8 cellular contexts compared by ENCODE assay signal in the genomic region with DNA sequence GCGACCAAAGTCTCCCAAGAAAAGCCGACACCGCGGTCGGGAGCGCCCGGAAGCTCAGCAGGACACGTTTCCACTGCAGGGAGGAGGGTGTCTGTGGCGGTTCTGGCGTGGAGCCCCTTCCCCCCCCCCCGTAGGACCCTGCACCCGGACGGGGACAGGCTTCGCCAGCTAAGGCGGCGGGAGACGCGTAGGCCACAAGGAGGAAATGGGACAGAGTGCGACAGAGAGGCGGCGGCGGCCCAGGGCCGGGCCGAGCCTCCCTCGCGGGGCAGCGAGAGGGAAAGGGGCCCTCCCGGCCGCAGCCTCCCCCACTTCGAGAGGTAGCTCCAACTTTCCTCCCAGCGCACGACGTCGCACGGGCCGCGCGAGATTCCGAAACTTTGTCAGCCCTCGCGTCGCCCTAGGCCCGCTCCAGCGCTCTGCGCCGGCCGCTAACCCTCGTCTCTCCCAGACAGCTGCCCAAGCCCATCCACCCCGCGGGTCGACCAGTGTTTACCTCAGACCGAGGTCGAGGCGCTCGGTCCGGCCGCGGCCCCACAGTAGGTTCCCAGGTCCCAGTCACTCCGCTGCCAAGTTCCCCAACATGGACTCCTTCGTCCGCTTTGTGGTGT. TPM values are rescaled to one million over a fixed set of nuclear protein-coding genes. Genes with fewer than 3 reads are reported as not detected.
DNase-seq lines count a peak whose midpoint lies in the region; ATAC-seq and TF ChIP-seq lines count a peak whose summit lies in the region.

No MANE protein-coding gene starts in this region.

- peak overlapping the region; percentile 100 for H3K9ac ChIP-seq in rectal smooth muscle tissue (ENCODE audit: low read length)

- H3K27me3 ChIP-seq in CD4-positive, alpha-beta T cell (ENCODE audit: control insufficient read depth, insufficient read depth, low read length) = no peaks in the 10 kb centered on the region
- H3K27me3 ChIP-seq in SJSA1 (replicated peaks) (no peaks in the 10 kb centered on the region), left ventricle myocardium inferior (ENCODE audit: low read depth) (no peaks in the 10 kb centered on the region), rectal smooth muscle tissue (ENCODE audit: control insufficient read depth, insufficient read depth, low read length) (no peaks in the 10 kb centered on the region)

- H3K27me3 Mint-ChIP-seq in CD4-positive, alpha-beta T cell = peaks cover 4% of the 10 kb centered on the region

- intact Hi-C loops in CD4-positive, alpha-beta T cell (cut with DNase I, micrococcal nuclease) = loop anchor here (1.0 to 10.0 kb wide), 11 partner anchors 82 to 1717 kb away; a partner anchor contains a TSS
- intact Hi-C loops in left ventricle myocardium inferior (cut with micrococcal nuclease) = no loop called here

- peak overlapping the region; percentile 98 for H3K27ac ChIP-seq in CD4-positive, alpha-beta T cell (ENCODE audit: low read depth, low read length)
- H3K27ac ChIP-seq in SJSA1 (peak overlapping the region; percentile 92), left ventricle myocardium inferior (replicated peaks) (peak overlapping the region; percentile 99), rectal smooth muscle tissue (ENCODE audit: low read depth, low read length) (peak overlapping the region; percentile 100)

- TF ChIP-seq CTCF in CD4-positive, alpha-beta T cell (IDR thresholded peaks at IDR 0.05) = no peak
- TF ChIP-seq CTCF in left ventricle myocardium inferior (IDR thresholded peaks at IDR 0.05; ENCODE audit: borderline replicate concordance) = peak; percentile 11

- peak; percentile 10 for ATAC-seq in CD4-positive, alpha-beta T cell (ENCODE audit: poor library complexity)
- ATAC-seq in GM19397 (IDR thresholded peaks at IDR 0.05; ENCODE audit: unreplicated experiment) = peak; percentile 26
- peak; percentile 27 for ATAC-seq in HG03520 (IDR thresholded peaks at IDR 0.05; ENCODE audit: unreplicated experiment)

- DNase-seq in CD4-positive, alpha-beta T cell = peak; percentile 20 to 58 (median 38)
- peak; percentile 61 to 86 for DNase-seq in SJSA1 (ENCODE audit: low read depth in 1 of 2, low spot score in 2 of 2)
- peak; percentile 57 for DNase-seq in activated naive CD4-positive, alpha-beta T cell treated with anti-CD3 and anti-CD28 coated beads, Interleukin-2, amount 50 U/mL, for 16 hours
- DNase-seq in left ventricle myocardium inferior = peak; percentile 75
- DNase-seq in DMS114 treated with DMSO at 0.1 percent for 48 hours (lab: John Stamatoyannopoulos, UW; ENCODE audit: unreplicated experiment) = no peak

- H3K27ac Mint-ChIP-seq in CD4-positive, alpha-beta T cell = peak overlapping the region; percentile 98

- POLR2A ChIA-PET in CD4-positive, alpha-beta T cell (lab: Charles Lee) = interaction anchor here (0.6 to 5.4 kb wide), 20 partner anchors 10 to 1224 kb away, joined by 3 to 73 read pairs (median 4); a partner anchor contains a TSS

- H3K4me1 ChIP-seq in SJSA1 (replicated peaks) (peaks cover 22% of the 10 kb centered on the region), left ventricle myocardium inferior (peaks cover 77% of the 10 kb centered on the region), rectal smooth muscle tissue (ENCODE audit: control insufficient read depth, insufficient read depth, low read length) (peaks cover 18% of the 10 kb centered on the region)

- peaks cover 63% of the 10 kb centered on the region for H3K4me1 Mint-ChIP-seq in CD4-positive, alpha-beta T cell (ENCODE audit: low read depth)

- CTCF ChIA-PET in CD4-positive, alpha-beta T cell (lab: Charles Lee) = interaction anchor here (1.0 to 1.9 kb wide), 5 partner anchors 37 to 313 kb away, joined by 3 to 7 read pairs (median 5); a partner anchor contains a TSS

- H3K4me3 Mint-ChIP-seq in CD4-positive, alpha-beta T cell = peak overlapping the region; percentile 95

- no peaks in the 10 kb centered on the region for H3K9me3 Mint-ChIP-seq in CD4-positive, alpha-beta T cell

- no peaks in the 10 kb centered on the region for H3K9me3 ChIP-seq in CD4-positive, alpha-beta T cell (ENCODE audit: control insufficient read depth, low read length)
- no peaks in the 10 kb centered on the region for H3K9me3 ChIP-seq in SJSA1 (replicated peaks)
- H3K9me3 ChIP-seq in left ventricle myocardium inferior (replicated peaks) = no peaks in the 10 kb centered on the region

- H3K36me3 Mint-ChIP-seq in CD4-positive, alpha-beta T cell (ENCODE audit: low read depth) = peaks cover 55% of the 10 kb centered on the region

- peak overlapping the region; percentile 81 for H3K4me3 ChIP-seq in SJSA1
- peak overlapping the region; percentile 93 for H3K4me3 ChIP-seq in left ventricle myocardium inferior
- H3K4me3 ChIP-seq in rectal smooth muscle tissue (ENCODE audit: low read length) = peak overlapping the region; percentile 98

- peaks cover 33% of the 10 kb centered on the region for H3K36me3 ChIP-seq in SJSA1
- no peaks in the 10 kb centered on the region for H3K36me3 ChIP-seq in left ventricle myocardium inferior
- H3K36me3 ChIP-seq in rectal smooth muscle tissue (ENCODE audit: control insufficient read depth, insufficient read depth, low read length) = peaks cover 3% of the 10 kb centered on the region

RNA-seq across cellular contexts. Expression of a gene that starts 0.4 kb away (rescaled TPM):
- 100 to 1,000 TPM; 205 to 213 TPM for total RNA-seq in CD4-positive, alpha-beta T cell
- 79.7 and 98.0 TPM in 2 replicates for total RNA-seq in SJSA1 (2014; rRNA removed; shearing (Covaris generic))
- total RNA-seq in left ventricle myocardium inferior = 90.7 TPM
